20 cellular contexts compared by ENCODE assay signal in the genomic region with DNA sequence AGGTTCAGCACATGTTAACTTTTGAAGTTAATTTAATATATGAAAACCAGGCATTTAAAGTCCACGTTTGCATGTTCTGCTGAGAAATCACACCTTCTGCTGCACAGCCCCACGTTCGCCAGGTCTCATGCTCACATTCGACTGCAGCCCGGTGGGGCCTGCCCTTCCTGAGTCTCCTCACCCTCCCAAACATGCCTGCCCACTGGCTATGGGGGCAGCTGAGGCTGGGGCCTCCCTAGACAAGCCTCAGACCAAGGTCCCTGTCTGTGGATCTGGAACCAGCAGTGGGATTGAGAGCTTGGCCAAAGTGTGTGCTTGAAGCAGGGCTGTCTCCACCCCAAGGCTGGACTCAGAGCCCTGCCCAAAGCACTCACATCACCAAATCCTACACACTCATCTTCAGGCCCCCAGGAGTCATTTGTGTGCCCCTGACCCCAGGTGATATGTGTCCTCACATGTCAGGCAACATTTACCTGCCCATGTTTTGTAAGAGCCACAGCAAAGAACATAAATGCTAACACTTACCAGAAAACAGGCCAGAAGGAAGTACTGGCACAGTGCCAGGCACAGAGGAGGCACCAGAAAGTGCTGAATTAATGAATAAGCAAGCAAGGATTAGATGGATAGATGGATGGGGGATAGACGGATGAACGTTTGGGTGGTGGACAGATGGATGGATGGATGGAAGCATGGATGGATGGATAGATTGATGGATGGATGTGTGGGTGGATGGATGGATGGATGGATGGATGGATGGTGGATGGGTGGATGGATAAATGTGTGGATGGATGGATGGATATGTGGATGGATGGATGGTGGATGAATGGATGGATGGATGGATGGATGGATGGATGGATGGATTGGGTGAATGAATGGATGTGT. TPM values are rescaled to one million over a fixed set of nuclear protein-coding genes. Genes with fewer than 3 reads are reported as not detected.
DNase-seq lines count a peak whose midpoint lies in the region; ATAC-seq, FAIRE-seq and TF ChIP-seq lines count a peak whose summit lies in the region.
"Had no signal": no experiment of that assay in that cellular context is flagged by ENCODE, and none has a peak within 500 bp of the region (broad histone marks: within the 10 kb centered on the region; RNA-seq: fewer than 3 reads in every experiment).

No MANE protein-coding gene starts in this region.

- peak; percentile 15 for DNase-seq in DMS 273 (lab: John Stamatoyannopoulos, UW; ENCODE audit: unreplicated experiment)
- DNase-seq in DMS 273 treated with DMSO at 0.1 percent for 48 hours (lab: John Stamatoyannopoulos, UW) = no peak
- no peak for DNase-seq in GM12878 (ENCODE audit: low read depth, low spot score)
- DNase-seq in neuronal stem cell (ENCODE audit: low spot score) = no peak
- no peak for DNase-seq in GM20000 (ENCODE audit: low spot score)
- no peak for DNase-seq in coronary artery (ENCODE audit: low spot score)
- DNase-seq in retina = no peak
- DNase-seq: AML-193; CD4-positive, alpha-beta T cell; DMS53; GOT3; H7 had no signal

- peak overlapping the region; percentile 9 for H4K8ac ChIP-seq in neuronal stem cell (ENCODE audit: low read depth, low read length)

- POLR2A ChIA-PET in HEK293 (lab: Yijun Ruan, JAX) (no interaction called here), GM12878 (lab: Charles Lee) (no interaction called here)

- FAIRE-seq in GM12878 (lab: Jason Lieb, UNC) = no peak
- FAIRE-seq: A549, G401.6, GM12892, GM18507 had no signal

- no TSS peak for BruUV-seq in GM12878 (replicated peaks; lab: Mats Ljungman, UMichigan)

- H2BK15ac ChIP-seq in neuronal stem cell (ENCODE audit: low read length) = no peak overlapping the region

- no peaks in the 10 kb centered on the region for H4K20me1 ChIP-seq in GM12878 (ENCODE audit: control insufficient read depth, insufficient read depth)

- H3K9me3 ChIP-seq in HEK293 (ENCODE audit: control insufficient read depth, insufficient read depth, low read depth, low read length) (no peaks in the 10 kb centered on the region), GM12878 (replicated peaks; ENCODE audit: control insufficient read depth, insufficient read depth, low read length) (no peaks in the 10 kb centered on the region), neuronal stem cell (replicated peaks in 1 of 2; ENCODE audit: control insufficient read depth in 2 of 2, insufficient read depth in 1 of 2, low read depth in 1 of 2, low read length in 2 of 2) (peaks cover 0 to 10% of the 10 kb centered on the region in 2 donors)
- H3K9me3 ChIP-seq: A549 had no signal

- in situ Hi-C loops in GM12878 (cut with MboI) = loop anchor here (10.0 kb wide), 1 partner anchor 509 kb away; no protein-coding TSS in a partner anchor

- TF ChIP-seq POLR2A in GM12878 (IDR thresholded peaks at IDR 0.05; ENCODE audit: low read depth, low read length) = no peak

- H3K36me3 ChIP-seq in HEK293 (ENCODE audit: control insufficient read depth in 2 of 2, insufficient read depth in 1 of 2, low read length in 2 of 2) = no peaks in the 10 kb centered on the region
- no peaks in the 10 kb centered on the region for H3K36me3 ChIP-seq in GM12878 (ENCODE audit: control insufficient read depth in 2 of 2, insufficient read depth in 2 of 2, low read length in 1 of 2)
- H3K36me3 ChIP-seq in neuronal stem cell (replicated peaks in 1 of 2; ENCODE audit: control insufficient read depth in 2 of 2, insufficient read depth in 2 of 2, low read length in 2 of 2) = peaks cover 0 to 2% of the 10 kb centered on the region in 2 donors

- 12% methylated on average over 7 of the region's 7 CpGs for WGBS in GM12878 (ENCODE audit: insufficient coverage, insufficient replicate concordance, low lambda C conversion rate, missing lambda C conversion rate)
- WGBS in neuronal stem cell (ENCODE audit: extremely low coverage in 2 of 2, insufficient read length in 2 of 2, insufficient replicate concordance in 1 of 2), 2 donors = 100% methylated on average over 1 to 2 of the region's 7 CpGs

- H3K4me1 ChIP-seq in HEK293 (ENCODE audit: control insufficient read depth, insufficient read depth, low read length) (no peaks in the 10 kb centered on the region), GM12878 (ENCODE audit: control insufficient read depth, insufficient read depth, low read length) (no peaks in the 10 kb centered on the region), neuronal stem cell (ENCODE audit: control insufficient read depth in 2 of 2, insufficient read depth in 1 of 2, low read depth in 1 of 2, low read length in 2 of 2) (no peaks in the 10 kb centered on the region)
- H3K4me1 ChIP-seq: A549 had no signal

- H3K4me3 ChIP-seq in HEK293 (ENCODE audit: low read depth, low read length) (no peak overlapping the region), GM12878 (no peak overlapping the region), neuronal stem cell (ENCODE audit: low read length in 2 of 2) (peak overlapping the region in 1 of 2 donors; percentile 50), coronary artery (no peak overlapping the region)
- H3K4me3 ChIP-seq: A549 had no signal

- RAD21 ChIA-PET in GM12878 (lab: Charles Lee; ENCODE audit: unreplicated experiment) = no interaction called here

- H3K14ac ChIP-seq in neuronal stem cell (ENCODE audit: low read length) = no peak overlapping the region

- H3K4ac ChIP-seq in neuronal stem cell (ENCODE audit: low read length) = no peak overlapping the region

- peak overlapping the region; percentile 44 for H3K18ac ChIP-seq in neuronal stem cell (ENCODE audit: low read length)

- H3K4me2 ChIP-seq in GM12878 (ENCODE audit: control insufficient read depth, insufficient read depth) (no peak overlapping the region), neuronal stem cell (ENCODE audit: insufficient read depth, low read length, poor library complexity, severe bottlenecking) (no peak overlapping the region)
- H3K4me2 ChIP-seq: A549 had no signal

- H3K79me1 ChIP-seq in neuronal stem cell (ENCODE audit: low read depth, low read length) = no peaks in the 10 kb centered on the region

- ATAC-seq in GM12878 = no peak
- ATAC-seq: A549, HCT116 had no signal

- no peak overlapping the region for H2AFZ ChIP-seq in GM12878 (ENCODE audit: control insufficient read depth, low read depth, low read length)
- no peak overlapping the region for H2AFZ ChIP-seq in neuronal stem cell (ENCODE audit: low read length)

- TF ChIP-seq CTCF in HEK293 (tag by site-specific recombination; IDR thresholded peaks at IDR 0.05) (no peak), GM12878 (IDR thresholded peaks at IDR 0.05 in 2 of 3, conservative IDR thresholded peaks at IDR 0.05 in 1 of 3; ENCODE audit: control insufficient read depth in 2 of 3, extremely low read depth in 1 of 3, insufficient read depth in 1 of 3, low read depth in 3 of 3, low read length in 3 of 3) (no peak), GM20000 (IDR thresholded peaks at IDR 0.05; ENCODE audit: extremely low read depth, missing control alignments) (no peak), coronary artery (IDR thresholded peaks at IDR 0.05) (no peak)

- H4K91ac ChIP-seq in neuronal stem cell (ENCODE audit: low read depth, low read length, poor library complexity) = no peak overlapping the region

- TF ChIP-seq RAD21 in GM12878 (IDR thresholded peaks at IDR 0.05; ENCODE audit: insufficient read depth, low read depth, low read length) = no peak

- SMC1A ChIA-PET in GM12878 (lab: Charles Lee; ENCODE audit: uncharacterized antibody, unreplicated experiment) = no interaction called here

- H2BK5ac ChIP-seq in neuronal stem cell (ENCODE audit: low read length) = peak overlapping the region; percentile 46

- intact Hi-C loops in GM12878 (cut with micrococcal nuclease; ENCODE audit: unreplicated experiment) = no loop called here

- H3K27me3 ChIP-seq in GM12878 (replicated peaks in 1 of 2; ENCODE audit: control insufficient read depth in 2 of 2, insufficient read depth in 2 of 2, low read length in 1 of 2) (no peaks in the 10 kb centered on the region), neuronal stem cell (ENCODE audit: control insufficient read depth in 3 of 3, insufficient read depth in 3 of 3, low read depth in 1 of 3, low read length in 3 of 3) (peaks cover 0 to 7% (median 2%) of the 10 kb centered on the region in 3 experiments)

- H3K27ac ChIP-seq in HEK293 (ENCODE audit: extremely low read depth, low read depth, low read length) (no peak overlapping the region), GM12878 (ENCODE audit: control insufficient read depth, insufficient read depth) (no peak overlapping the region), neuronal stem cell (replicated peaks; ENCODE audit: low read length) (no peak overlapping the region), coronary artery (no peak overlapping the region)
- H3K27ac ChIP-seq: 22Rv1, A549, C4-2B had no signal

- H3K23ac ChIP-seq in neuronal stem cell (ENCODE audit: low read depth, low read length, poor library complexity) = no peak overlapping the region

- no peak for TF ChIP-seq EP300 in GM12878 (IDR thresholded peaks at IDR 0.05; ENCODE audit: borderline replicate concordance in 1 of 2, control insufficient read depth in 1 of 2, low read depth in 2 of 2, low read length in 2 of 2)

- H3K79me2 ChIP-seq in GM12878 (ENCODE audit: control insufficient read depth, insufficient read depth, low read length) = no peaks in the 10 kb centered on the region

- peak overlapping the region; percentile 42 for H2AK5ac ChIP-seq in neuronal stem cell (ENCODE audit: low read depth, low read length)

- peak overlapping the region; percentile 93 for H2BK120ac ChIP-seq in neuronal stem cell (ENCODE audit: low read depth, low read length)

- no peak overlapping the region for H2BK12ac ChIP-seq in neuronal stem cell (ENCODE audit: low read length)

- CTCF ChIA-PET in HEK293 (lab: Yijun Ruan, JAX) (interaction anchor here (0.9 kb wide), 1 partner anchor 557 kb away, joined by 3 read pairs; no protein-coding TSS in a partner anchor), GM12878 (lab: Yijun Ruan, JAX) (no interaction called here)

- H3K9ac ChIP-seq in GM12878 (ENCODE audit: control insufficient read depth, insufficient read depth, low read length) = no peak overlapping the region
- no peak overlapping the region for H3K9ac ChIP-seq in neuronal stem cell (ENCODE audit: low read depth, low read length, poor library complexity)

RNA-seq across cellular contexts. Expression of a gene that starts 9.4 kb away (rescaled TPM):
- total RNA-seq in GM12878 (2013; cell fraction: nucleolus; rRNA removed) = 15.8 and 18.2 TPM in 2 replicates
- 20.7 and 21.9 TPM in 2 replicates for total RNA-seq in GM12878 (2014; rRNA removed)
- 18.8 and 21.2 TPM in 2 replicates for total RNA-seq in GM12878 (2014; rRNA removed; fragmentation: Illumina TruSeq; extraction: Trizol)
- total RNA-seq in GM12878 (2021) = 31.2 and 32.7 TPM in 2 replicates
- polyA plus RNA-seq in GM12878 (2011; ENCODE audit: low read depth) = 10.8 TPM
- 16.2 and 21.8 TPM in 2 replicates for polyA plus RNA-seq in GM12878 (2011; rRNA removed)
- 20.2 and 26.4 TPM in 2 replicates for polyA plus RNA-seq in GM12878 (2011; cell fraction: cytosol; rRNA removed)
- polyA plus RNA-seq in GM12878 (2011; cell fraction: nucleus; rRNA removed) = 13.0 and 14.5 TPM in 2 replicates
- polyA plus RNA-seq in GM12878 (2012) = 13.6 and 18.2 TPM in 2 replicates
- 12.4 and 18.7 TPM in 2 replicates for polyA plus RNA-seq in GM12878 (2014; fragmentation: Illumina TruSeq; extraction: Trizol)
- under 1 TPM; 0.32 to 0.88 TPM for polyA plus RNA-seq in GM12878 (2014; fragmentation: Nextera tagmentation; extraction: Ambion mirVana)
- 36.8 and 43.1 TPM in 2 replicates for polyA plus RNA-seq in GM12878 (2014; rRNA removed)
- polyA plus RNA-seq in GM12878 (2016; fragmentation: Nextera tagmentation; extraction: Ambion mirVana) = 10 to 100 TPM; 35.8 to 38.7 TPM
- polyA minus RNA-seq in GM12878 (2011; rRNA and poly(A)+ RNA removed) = 18.1 and 24.3 TPM in 2 replicates
- polyA minus RNA-seq in GM12878 (2011; cell fraction: cytosol; rRNA and poly(A)+ RNA removed) = 7.9 and 8.4 TPM in 2 replicates
- 13.2 and 18.3 TPM in 2 replicates for polyA minus RNA-seq in GM12878 (2011; cell fraction: nucleus; rRNA and poly(A)+ RNA removed)
- polyA plus RNA-seq in neuronal stem cell (2013, experiment 1 of 2) = 18.3 TPM
- 18.4 TPM for polyA plus RNA-seq in neuronal stem cell (2013, experiment 2 of 2)
